ENCODE assay signal across 10 cellular contexts in the genomic region with DNA sequence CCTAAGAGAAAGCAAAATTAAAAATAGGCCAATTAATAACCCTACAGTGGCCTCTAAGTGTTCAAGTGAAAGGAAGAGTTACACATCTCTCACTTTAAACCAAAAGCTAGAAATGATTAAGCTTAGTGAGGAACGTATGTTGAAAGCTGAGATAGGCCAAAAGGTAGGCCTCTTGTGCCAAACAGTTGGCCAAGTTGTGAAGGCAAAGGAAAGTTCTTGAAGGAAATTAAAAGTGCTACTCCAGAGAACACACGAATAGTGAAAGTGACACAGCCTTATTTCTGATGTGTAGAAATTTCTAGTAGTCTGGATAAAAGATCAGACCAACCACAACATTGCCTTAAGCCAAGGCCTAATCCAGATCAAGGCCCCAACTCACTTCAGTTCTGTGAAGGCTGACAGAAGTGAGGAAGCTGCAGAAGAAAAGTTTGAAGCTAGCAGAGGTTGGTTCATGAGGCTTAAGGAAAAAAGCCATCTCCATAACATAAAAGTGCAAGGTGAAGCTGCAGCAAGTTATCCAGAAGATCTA. TPM values are rescaled to one million over a fixed set of nuclear protein-coding genes. Genes with fewer than 3 reads are reported as not detected.
DNase-seq lines count a peak whose midpoint lies in the region; ATAC-seq, FAIRE-seq and TF ChIP-seq lines count a peak whose summit lies in the region.
"Not testable (repeated sequence)": the region's sequence is repeated elsewhere in the genome, so short reads cannot be mapped to it uniquely, and the experiment has no call there.
"Had no signal": no experiment of that assay in that cellular context is flagged by ENCODE, and none has a peak within 500 bp of the region (broad histone marks: within the 10 kb centered on the region; RNA-seq: fewer than 3 reads in every experiment).

No MANE protein-coding gene starts in this region.

- not testable (repeated sequence) for ATAC-seq in A549, GM23338, Panc1
- ATAC-seq in activated T-cell treated with anti-CD3 and anti-CD28 coated beads, Interleukin-2, amount 50 U/mL, for 72 hours (replicated peaks in 1 of 2) = peak; percentile 42 to 54
- ATAC-seq in activated naive CD4-positive, alpha-beta T cell treated with anti-CD3 and anti-CD28 coated beads, Interleukin-2, amount 50 U/mL, for 72 hours = peak; percentile 18 to 89

- not testable (repeated sequence) for H3K79me2 ChIP-seq in GM23338 (replicated peaks; ENCODE audit: insufficient read depth)

- H3K4me1 ChIP-seq in A549 = peaks cover 63% of the 10 kb centered on the region
- H3K4me1 ChIP-seq in GM23338 (ENCODE audit: insufficient read depth) = peaks cover 20% of the 10 kb centered on the region
- peaks cover 21% of the 10 kb centered on the region for H3K4me1 ChIP-seq in Panc1 (ENCODE audit: control insufficient read depth, insufficient read depth, low read length)

- CTCF ChIA-PET in A549 (lab: Yijun Ruan, JAX) = interaction anchor here (1.0 to 3.2 kb wide), 3 partner anchors 9 to 297 kb away, joined by 3 to 14 read pairs (median 3); no protein-coding TSS in a partner anchor
- CTCF ChIA-PET in Panc1 (lab: Charles Lee) = not testable (repeated sequence)
- CTCF ChIA-PET in activated CD4-positive, alpha-beta memory T cell treated with anti-CD3 and anti-CD28 coated beads for 36 hours (lab: Charles Lee) = interaction anchor here (1.8 kb wide), 1 partner anchor 99 kb away, joined by 4 read pairs; no protein-coding TSS in a partner anchor

- not testable (repeated sequence) for H4K20me1 ChIP-seq in GM23338 (replicated peaks; ENCODE audit: insufficient read depth)

- H2AFZ ChIP-seq in GM23338 = not testable (repeated sequence)

- intact Hi-C loops in Panc1 (cut with micrococcal nuclease; ENCODE audit: unreplicated experiment); activated CD4-positive, alpha-beta memory T cell treated with anti-CD3 and anti-CD28 coated beads for 36 hours (cut with micrococcal nuclease): not testable (repeated sequence)

- not testable (repeated sequence) for BruUV-seq in Panc1 (replicated peaks; lab: Mats Ljungman, UMichigan)

- not testable (repeated sequence) for H3K4me3 ChIP-seq in A549; GM23338; Panc1 (ENCODE audit: low read depth in 2 of 2, low read length in 2 of 2)

- H3K27ac Mint-ChIP-seq in GM23338 = 0 out of 2 replicates have a peak overlapping the region, but pooled peaks have one; percentile 1
- H3K27ac Mint-ChIP-seq in activated CD4-positive, alpha-beta memory T cell treated with anti-CD3 and anti-CD28 coated beads for 36 hours = peak overlapping the region; percentile 13
- H3K27ac Mint-ChIP-seq in activated T-cell treated with anti-CD3 and anti-CD28 coated beads, Interleukin-2, amount 50 U/mL, for 72 hours = peak overlapping the region; percentile 20
- H3K27ac Mint-ChIP-seq in activated naive CD4-positive, alpha-beta T cell treated with anti-CD3 and anti-CD28 coated beads, Interleukin-2, amount 50 U/mL, for 72 hours = peak overlapping the region; percentile 46 to 77

- H3K9me2 ChIP-seq in GM23338 (ENCODE audit: insufficient read depth) = not testable (repeated sequence)

- H3K36me3 ChIP-seq in GM23338 (ENCODE audit: insufficient read depth); Panc1 (ENCODE audit: control insufficient read depth, insufficient read depth, low read length): not testable (repeated sequence)

- H3F3A ChIP-seq in GM23338 (replicated peaks; ENCODE audit: low read depth) = not testable (repeated sequence)

- POLR2A ChIA-PET in A549 (lab: Yijun Ruan, JAX) = interaction anchor here (0.6 kb wide), 1 partner anchor 45 kb away, joined by 4 read pairs; no protein-coding TSS in a partner anchor
- POLR2A ChIA-PET in Panc1 (lab: Charles Lee); activated CD4-positive, alpha-beta memory T cell treated with anti-CD3 and anti-CD28 coated beads for 36 hours (lab: Charles Lee): not testable (repeated sequence)

- H3K9me3 ChIP-seq in A549; Panc1 (ENCODE audit: control insufficient read depth, insufficient read depth, low read depth, low read length): not testable (repeated sequence)

- DNase-seq in A549 (ENCODE audit: low read depth in 1 of 2, low spot score in 1 of 2); GM23338 (ENCODE audit: low spot score); Panc1 (ENCODE audit: low read depth, low spot score); activated CD4-positive, alpha-beta memory T cell treated with anti-CD3 and anti-CD28 coated beads for 36 hours; activated T-cell treated with anti-CD3 and anti-CD28 coated beads, Interleukin-2, amount 50 U/mL, for 72 hours; activated naive CD4-positive, alpha-beta T cell treated with anti-CD3 and anti-CD28 coated beads, Interleukin-2, amount 50 U/mL, for 72 hours (ENCODE audit: low spot score in 2 of 2): not testable (repeated sequence)

- in situ Hi-C loops in Panc1 (cut with HindIII; ENCODE audit: low pct_unique_long_range_greater_than_20kb, low sequenced_read_pairs) = not testable (repeated sequence)

- not testable (repeated sequence) for H3K36me3 Mint-ChIP-seq in GM23338 (ENCODE audit: low read depth); activated CD4-positive, alpha-beta memory T cell treated with anti-CD3 and anti-CD28 coated beads for 36 hours; activated T-cell treated with anti-CD3 and anti-CD28 coated beads, Interleukin-2, amount 50 U/mL, for 72 hours (ENCODE audit: insufficient read depth in 2 of 2)
- peaks cover 0 to 14% of the 10 kb centered on the region in 2 donors for H3K36me3 Mint-ChIP-seq in activated naive CD4-positive, alpha-beta T cell treated with anti-CD3 and anti-CD28 coated beads, Interleukin-2, amount 50 U/mL, for 72 hours

- TF ChIP-seq RAD21 in A549 (conservative IDR thresholded peaks at IDR 0.05 in 1 of 2, IDR thresholded peaks at IDR 0.05 in 1 of 2) = not testable (repeated sequence)

- peak overlapping the region; percentile 17 to 27; a peak in 5 of 6 replicates for H3K27ac ChIP-seq in A549
- H3K27ac ChIP-seq in GM23338 (ENCODE audit: low read depth) = not testable (repeated sequence)
- 0 out of 2 replicates have a peak overlapping the region, but pooled peaks have one; percentile 1 for H3K27ac ChIP-seq in Panc1 (ENCODE audit: low read length)

- H3K4me1 Mint-ChIP-seq in GM23338 = peaks cover 32% of the 10 kb centered on the region
- not testable (repeated sequence) for H3K4me1 Mint-ChIP-seq in activated CD4-positive, alpha-beta memory T cell treated with anti-CD3 and anti-CD28 coated beads for 36 hours (ENCODE audit: low read depth)
- H3K4me1 Mint-ChIP-seq in activated T-cell treated with anti-CD3 and anti-CD28 coated beads, Interleukin-2, amount 50 U/mL, for 72 hours (ENCODE audit: low read depth) = peaks cover 28% of the 10 kb centered on the region

- TF ChIP-seq EP300 in A549 (IDR thresholded peaks at IDR 0.05) = not testable (repeated sequence)

- H3K27me3 ChIP-seq in GM23338 (ENCODE audit: insufficient read depth); Panc1 (ENCODE audit: control insufficient read depth, insufficient read depth, low read length): not testable (repeated sequence)

- not testable (repeated sequence) for H3K9me3 Mint-ChIP-seq in GM23338; activated CD4-positive, alpha-beta memory T cell treated with anti-CD3 and anti-CD28 coated beads for 36 hours; activated T-cell treated with anti-CD3 and anti-CD28 coated beads, Interleukin-2, amount 50 U/mL, for 72 hours; activated naive CD4-positive, alpha-beta T cell treated with anti-CD3 and anti-CD28 coated beads, Interleukin-2, amount 50 U/mL, for 72 hours

- FAIRE-seq in A549 (lab: Jason Lieb, UNC) = not testable (repeated sequence)

- not testable (repeated sequence) for TF ChIP-seq CTCF in A549 (IDR thresholded peaks at IDR 0.05); GM23338 (conservative IDR thresholded peaks at IDR 0.05; ENCODE audit: low read depth in 2 of 2); Panc1 (IDR thresholded peaks at IDR 0.05)

- not testable (repeated sequence) for H3K4me3 Mint-ChIP-seq in GM23338; activated CD4-positive, alpha-beta memory T cell treated with anti-CD3 and anti-CD28 coated beads for 36 hours; activated T-cell treated with anti-CD3 and anti-CD28 coated beads, Interleukin-2, amount 50 U/mL, for 72 hours

- not testable (repeated sequence) for H3K4me2 ChIP-seq in A549, GM23338

- not testable (repeated sequence) for H3K27me3 Mint-ChIP-seq in GM23338 (ENCODE audit: insufficient read depth, low read depth, poor library complexity); activated CD4-positive, alpha-beta memory T cell treated with anti-CD3 and anti-CD28 coated beads for 36 hours; activated T-cell treated with anti-CD3 and anti-CD28 coated beads, Interleukin-2, amount 50 U/mL, for 72 hours (ENCODE audit: low read depth)

- not testable (repeated sequence) for TF ChIP-seq POLR2A in A549 (IDR thresholded peaks at IDR 0.05; ENCODE audit: low read length)

- 75% methylated on average over 2 of the region's 2 CpGs for WGBS in A549 (ENCODE audit: missing lambda C conversion rate)

RNA-seq across cellular contexts. Expression of a gene that starts 15.7 kb away (rescaled TPM):
- polyA plus RNA-seq in A549 (2011; rRNA removed) (0.04 and 0.11 TPM in 2 replicates), A549 (2017; fragmentation: RNase III; extraction: RNeasy Plus Mini Kit Qiagen cat#74134 plus additional on column Dnase treatment) (0.04 to 0.05 TPM in 2 of 3 replicates, not detected in the other), GM23338 (2016; fragmentation: Nextera tagmentation; extraction: Ambion mirVana) (not detected in 2 replicates)
- 0.04 TPM in 1 of 2 replicates, not detected in the other for polyA plus RNA-seq in A549 (2012; cell fraction: cytosol; rRNA removed)
- polyA plus RNA-seq in A549 (2012; cell fraction: nucleus; rRNA removed) = 0.04 and 0.05 TPM in 2 replicates
- 0.15 TPM in 1 of 2 replicates, not detected in the other for polyA minus RNA-seq in A549 (2011; rRNA and poly(A)+ RNA removed)
- total RNA-seq in GM23338 (2014; rRNA removed; shearing (Covaris generic)) = not detected in 2 replicates
- 1.2 TPM for total RNA-seq in Panc1 (2021; ENCODE audit: unreplicated experiment)
- polyA plus RNA-seq in Panc1 (2012; ENCODE audit: insufficient read length) = 0.48 TPM
- total RNA-seq in activated CD4-positive, alpha-beta memory T cell treated with anti-CD3 and anti-CD28 coated beads for 36 hours = not detected
- not detected for total RNA-seq in activated T-cell treated with anti-CD3 and anti-CD28 coated beads, Interleukin-2, amount 50 U/mL, for 72 hours
- not detected for total RNA-seq in activated naive CD4-positive, alpha-beta T cell treated with anti-CD3 and anti-CD28 coated beads, Interleukin-2, amount 50 U/mL, for 72 hours
- total RNA-seq: CD4-positive, alpha-beta memory T cell; H1; H7 had no signal
- polyA plus RNA-seq: CD14-positive monocyte; CD4-positive, alpha-beta memory T cell had no signal

RNA-seq across cellular contexts. Expression of a gene that starts 48.3 kb away (rescaled TPM):
- 12.9 and 16.6 TPM in 2 replicates for polyA plus RNA-seq in A549 (2011; rRNA removed)
- polyA plus RNA-seq in A549 (2012; cell fraction: cytosol; rRNA removed) = 4.6 and 6.4 TPM in 2 replicates
- polyA plus RNA-seq in A549 (2012; cell fraction: nucleus; rRNA removed) = 11.6 and 12.2 TPM in 2 replicates
- polyA plus RNA-seq in A549 (2017; fragmentation: RNase III; extraction: RNeasy Plus Mini Kit Qiagen cat#74134 plus additional on column Dnase treatment) = 6.8 to 9.4 TPM (median 8.9 TPM) in 3 replicates
- 18.2 and 19.7 TPM in 2 replicates for polyA minus RNA-seq in A549 (2011; rRNA and poly(A)+ RNA removed)
- 23.2 and 32.2 TPM in 2 replicates for total RNA-seq in GM23338 (2014; rRNA removed; shearing (Covaris generic))
- 10.2 TPM in 2 replicates for polyA plus RNA-seq in GM23338 (2016; fragmentation: Nextera tagmentation; extraction: Ambion mirVana)
- 17.3 TPM for total RNA-seq in Panc1 (2021; ENCODE audit: unreplicated experiment)
- 24.6 TPM for polyA plus RNA-seq in Panc1 (2012; ENCODE audit: insufficient read length)
- total RNA-seq in activated CD4-positive, alpha-beta memory T cell treated with anti-CD3 and anti-CD28 coated beads for 36 hours = 1 to 10 TPM in 1 of 2 experiments, under 1 TPM in 1; 0.88 to 1.1 TPM
- total RNA-seq in activated T-cell treated with anti-CD3 and anti-CD28 coated beads, Interleukin-2, amount 50 U/mL, for 72 hours = 1 to 10 TPM; 1.0 to 1.1 TPM
- 1 to 10 TPM in 1 of 2 donors, under 1 TPM in 1; 0.89 to 2.5 TPM for total RNA-seq in activated naive CD4-positive, alpha-beta T cell treated with anti-CD3 and anti-CD28 coated beads, Interleukin-2, amount 50 U/mL, for 72 hours

Comparison
In these comparisons a context has a peak if more than half of its experiments do, and no peak if none do; other contexts are left out.
1. H3K27ac Mint-ChIP-seq: peak in every context shown above with its lines; median percentile 62 in activated naive CD4-positive, alpha-beta T cell treated with anti-CD3 and anti-CD28 coated beads, Interleukin-2, amount 50 U/mL, for 72 hours; 20 in activated T-cell treated with anti-CD3 and anti-CD28 coated beads, Interleukin-2, amount 50 U/mL, for 72 hours; 13 in activated CD4-positive, alpha-beta memory T cell treated with anti-CD3 and anti-CD28 coated beads for 36 hours; 1 in GM23338.